ENCODE assay signal across 9 cellular contexts in genomic region chr15:85541744-85542143, GRCh38.
DNase-seq lines count a peak whose midpoint lies in the region; TF ChIP-seq lines count a peak whose summit lies in the region.
"Had no signal": no experiment of that assay in that cellular context is flagged by ENCODE, and none has a peak within 500 bp of the region (broad histone marks: within the 10 kb centered on the region; RNA-seq: fewer than 3 reads in every experiment).

No MANE protein-coding gene starts in this region.

- H3K27me3 Mint-ChIP-seq in chondrocyte (ENCODE audit: low read depth), result no peaks in the 10 kb centered on the region

- peaks cover 45% of the 10 kb centered on the region for H3K4me1 Mint-ChIP-seq in chondrocyte (ENCODE audit: low read depth)

- H2AFZ ChIP-seq in hepatocyte, result no peak overlapping the region

- no peak for TF ChIP-seq CTCF in GM12865 (IDR thresholded peaks at IDR 0.05; ENCODE audit: insufficient read depth, low read depth, low read length, missing control alignments)
- no peak for TF ChIP-seq CTCF in GM20000 (IDR thresholded peaks at IDR 0.05; ENCODE audit: extremely low read depth, missing control alignments)
- no peak for TF ChIP-seq CTCF in hepatocyte (IDR thresholded peaks at IDR 0.05; ENCODE audit: poor library complexity)
- no peak for TF ChIP-seq CTCF in chondrocyte (IDR thresholded peaks at IDR 0.05)

- peaks cover 36% of the 10 kb centered on the region for H3K4me1 ChIP-seq in hepatocyte (ENCODE audit: insufficient read depth)

- no peaks in the 10 kb centered on the region for H3K36me3 ChIP-seq in hepatocyte (replicated peaks; ENCODE audit: insufficient read depth, low read depth)

- no peaks in the 10 kb centered on the region for H3K27me3 ChIP-seq in hepatocyte

- no peaks in the 10 kb centered on the region for H3K9me3 Mint-ChIP-seq in chondrocyte (ENCODE audit: low read depth)

- H3K4me3 ChIP-seq in GM12865 (ENCODE audit: low read depth, low read length) (no peak overlapping the region), hepatocyte (no peak overlapping the region)

- peaks cover 4% of the 10 kb centered on the region for H3K36me3 Mint-ChIP-seq in chondrocyte (ENCODE audit: low read depth)

- no peaks in the 10 kb centered on the region for H3K9me3 ChIP-seq in hepatocyte (ENCODE audit: low read depth)

- no peak overlapping the region for H3K27ac Mint-ChIP-seq in chondrocyte (ENCODE audit: unreplicated experiment)

- DNase-seq in GM12865 (ENCODE audit: low read depth) (peak; percentile 57), GM20000 (ENCODE audit: low spot score) (peak; percentile 22), LHCN-M2 (ENCODE audit: low read depth) (peak; percentile 61), hepatocyte (ENCODE audit: low spot score) (peak; percentile 28), GM19240 (ENCODE audit: insufficient read length, low spot score) (no peak), midbrain (lab: John Stamatoyannopoulos, UW) (no peak), chondrocyte (ENCODE audit: low spot score) (no peak), NCI-H1105 (lab: John Stamatoyannopoulos, UW) (no peak)
- DNase-seq: NCI-H524 treated with DMSO at 0.1 percent for 48 hours had no signal

- WGBS in hepatocyte (ENCODE audit: low lambda C conversion rate, missing lambda C conversion rate), result 59% methylated on average over 1 of the region's 1 CpG

- no peak overlapping the region for H3K4me2 ChIP-seq in hepatocyte

- H4K20me1 ChIP-seq in hepatocyte (ENCODE audit: insufficient read depth, poor library complexity, severe bottlenecking), result no peaks in the 10 kb centered on the region

- no peaks in the 10 kb centered on the region for H3K9me2 ChIP-seq in hepatocyte (replicated peaks; ENCODE audit: insufficient read depth)

- no peak overlapping the region for H3K4me3 Mint-ChIP-seq in chondrocyte (ENCODE audit: unreplicated experiment)

- peaks cover 24% of the 10 kb centered on the region for H3K79me2 ChIP-seq in hepatocyte

- H3K27ac ChIP-seq in hepatocyte, result no peak overlapping the region

Comparison
In these comparisons a context has a peak if more than half of its experiments do, and no peak if none do; other contexts are left out.
1. DNase-seq: peak in GM12865 (single experiment), GM20000 (single experiment), LHCN-M2 (single experiment) and hepatocyte (single experiment); none in GM19240 (single experiment), midbrain (single experiment), chondrocyte (single experiment) and NCI-H1105 (single experiment).